Comparison of ENCODE assay signal across 11 cellular contexts in genomic region chr3:23161896-23162570, GRCh38. TPM values are rescaled to one million over a fixed set of nuclear protein-coding genes. Genes with fewer than 3 reads are reported as not detected.
DNase-seq lines count a peak whose midpoint lies in the region; ATAC-seq, FAIRE-seq and TF ChIP-seq lines count a peak whose summit lies in the region.
"Had no signal": no experiment of that assay in that cellular context is flagged by ENCODE, and none has a peak within 500 bp of the region (broad histone marks: within the 10 kb centered on the region; RNA-seq: fewer than 3 reads in every experiment).

No MANE protein-coding gene starts in this region.

- H3K27me3 Mint-ChIP-seq in CD4-positive, alpha-beta memory T cell, result no peaks in the 10 kb centered on the region

- no peak for TF ChIP-seq RAD21 in K562 (CRISPR knock-in tag; conservative IDR thresholded peaks at IDR 0.05 in 1 of 2, IDR thresholded peaks at IDR 0.05 in 1 of 2)

- no peaks in the 10 kb centered on the region for H3K4me1 Mint-ChIP-seq in CD4-positive, alpha-beta memory T cell

- H3K4me1 ChIP-seq in K562 (replicated peaks in 1 of 2; ENCODE audit: control insufficient read depth in 2 of 2, insufficient read depth in 2 of 2, low read length in 2 of 2), result no peaks in the 10 kb centered on the region
- no peaks in the 10 kb centered on the region for H3K4me1 ChIP-seq in CD4-positive, alpha-beta memory T cell (ENCODE audit: insufficient read depth, low read length)

- no peak overlapping the region for H3K4me2 ChIP-seq in K562 (ENCODE audit: insufficient read depth, low read length)

- TF ChIP-seq CTCF in GM12864 (IDR thresholded peaks at IDR 0.05; ENCODE audit: low read depth, low read length, missing control alignments), result no peak
- no peak for TF ChIP-seq CTCF in K562 (IDR thresholded peaks at IDR 0.05 in 2 of 3, conservative IDR thresholded peaks at IDR 0.05 in 1 of 3; ENCODE audit: insufficient read depth in 2 of 3, low read depth in 1 of 3, low read length in 3 of 3)

- no peak for FAIRE-seq in K562 (lab: Jason Lieb, UNC)
- FAIRE-seq: TTC549 had no signal

- CTCF ChIA-PET in K562 (lab: Yijun Ruan, JAX; ENCODE audit: low intra/inter-chr PET ratio), result no interaction called here
- CTCF ChIA-PET in CD4-positive, alpha-beta memory T cell (lab: Charles Lee; ENCODE audit: partially characterized antibody), result no interaction called here

- BruUV-seq in K562 (replicated peaks; lab: Mats Ljungman, UMichigan), result no TSS peak

- no peak overlapping the region for H3K9ac ChIP-seq in K562 (ENCODE audit: insufficient read depth in 1 of 2, low read depth in 2 of 2, low read length in 2 of 2)

- no peak for TF ChIP-seq EP300 in K562 (IDR thresholded peaks at IDR 0.05; ENCODE audit: low read length)

- peak; percentile 57 for DNase-seq in GM12864 (ENCODE audit: low read depth)
- DNase-seq in K562 (ENCODE audit: extremely low read depth in 1 of 4, low spot score in 3 of 4), result no peak
- DNase-seq in NCI-H2029 (lab: John Stamatoyannopoulos, UW), result no peak
- no peak for DNase-seq in UCSD-AML1 (lab: John Stamatoyannopoulos, UW; ENCODE audit: unreplicated experiment)
- no peak for DNase-seq in NCI-H1417 treated with DMSO at 0.1 percent for 48 hours (lab: John Stamatoyannopoulos, UW)
- DNase-seq in CD4-positive, alpha-beta memory T cell, result no peak
- DNase-seq: NCI-H1092 treated with DMSO at 0.1 percent for 48 hours had no signal

- no peak overlapping the region for H2AFZ ChIP-seq in K562 (ENCODE audit: low read depth, low read length)

- in situ Hi-C loops in K562 (cut with MboI), result no loop called here

- no peak overlapping the region for H3K27ac ChIP-seq in K562 (ENCODE audit: extremely low read depth, low read depth, low read length)
- no peak overlapping the region for H3K27ac ChIP-seq in CD4-positive, alpha-beta memory T cell (ENCODE audit: low read depth, low read length)
- H3K27ac ChIP-seq: cardiac muscle cell had no signal

- no peaks in the 10 kb centered on the region for H3K27me3 ChIP-seq in K562 (ENCODE audit: control insufficient read depth in 2 of 2, insufficient read depth in 2 of 2, low read length in 2 of 2)
- H3K27me3 ChIP-seq in CD4-positive, alpha-beta memory T cell (ENCODE audit: insufficient read depth, low read length), result no peaks in the 10 kb centered on the region
- H3K27me3 ChIP-seq: cardiac muscle cell had no signal

- no peaks in the 10 kb centered on the region for H3K36me3 Mint-ChIP-seq in CD4-positive, alpha-beta memory T cell

- no peaks in the 10 kb centered on the region for H4K20me1 ChIP-seq in K562 (replicated peaks; ENCODE audit: control insufficient read depth, insufficient read depth, low read length)

- TF ChIP-seq POLR2A in K562 (conservative IDR thresholded peaks at IDR 0.05), result no peak

- no peaks in the 10 kb centered on the region for H3K9me3 ChIP-seq in K562 (replicated peaks; ENCODE audit: control insufficient read depth, insufficient read depth, low read depth, low read length)
- no peaks in the 10 kb centered on the region for H3K9me3 ChIP-seq in CD4-positive, alpha-beta memory T cell (ENCODE audit: control insufficient read depth in 1 of 2, low read length in 2 of 2)

- no peaks in the 10 kb centered on the region for H3K9me1 ChIP-seq in K562 (ENCODE audit: control insufficient read depth, insufficient read depth, low read length)

- no peaks in the 10 kb centered on the region for H3K36me3 ChIP-seq in K562 (ENCODE audit: control insufficient read depth, insufficient read depth, low read length)
- no peaks in the 10 kb centered on the region for H3K36me3 ChIP-seq in CD4-positive, alpha-beta memory T cell (ENCODE audit: insufficient read depth, low read length)
- H3K36me3 ChIP-seq: cardiac muscle cell had no signal

- ATAC-seq in GM21360 (IDR thresholded peaks at IDR 0.05; ENCODE audit: unreplicated experiment) (peak; percentile 69), HG03103 (IDR thresholded peaks at IDR 0.05; ENCODE audit: low read depth, unreplicated experiment) (peak; percentile 57), K562 (no peak)

- intact Hi-C loops in K562 (cut with micrococcal nuclease), result no loop called here
- intact Hi-C loops in CD4-positive, alpha-beta memory T cell (cut with micrococcal nuclease), result no loop called here

- POLR2A ChIA-PET in K562 (lab: Yijun Ruan, JAX), result no interaction called here
- POLR2A ChIA-PET in CD4-positive, alpha-beta memory T cell (lab: Charles Lee; ENCODE audit: partially characterized antibody), result no interaction called here

- no peaks in the 10 kb centered on the region for H3K79me2 ChIP-seq in K562 (ENCODE audit: control insufficient read depth, insufficient read depth, low read length)

- H3K4me3 ChIP-seq in GM12864 (ENCODE audit: low read depth, low read length), result peak overlapping the region; percentile 36; the same call in 1 of the 2 replicates
- no peak overlapping the region for H3K4me3 ChIP-seq in K562
- no peak overlapping the region for H3K4me3 ChIP-seq in CD4-positive, alpha-beta memory T cell (ENCODE audit: low read length in 2 of 2)
- H3K4me3 ChIP-seq: cardiac muscle cell had no signal

- 2% methylated on average over 10 of the region's 10 CpGs for WGBS in K562 (ENCODE audit: insufficient coverage, low coverage, missing lambda C conversion rate)

- H3K4me3 Mint-ChIP-seq in CD4-positive, alpha-beta memory T cell, result no peak overlapping the region

- H3K9me3 Mint-ChIP-seq in CD4-positive, alpha-beta memory T cell, result no peaks in the 10 kb centered on the region

- no peak overlapping the region for H3K27ac Mint-ChIP-seq in CD4-positive, alpha-beta memory T cell

TF ChIP-seq in K562, 482 proteins besides CTCF, POLR2A, EP300 and RAD21:
- peak; percentile 32; the same call in 1 of the 2 replicates for TF ChIP-seq ZNF316 (IDR thresholded peaks at IDR 0.05)
- TF ChIP-seq BRD9 (IDR thresholded peaks at IDR 0.05; ENCODE audit: low read depth, partially characterized antibody), result no peak
TF ChIP-seq in K562: peak in this region for 1.

RNA-seq across cellular contexts. Expression of gene UBE2E2, which starts 41.1 kb away (rescaled TPM):
- total RNA-seq in K562 (2011; cell fraction: chromatin; rRNA removed; ENCODE audit: low replicate concordance), result 5.2 and 15.3 TPM in 2 replicates
- total RNA-seq in K562 (2011; cell fraction: nucleolus; rRNA removed), result 3.0 and 4.5 TPM in 2 replicates
- total RNA-seq in K562 (2011; cell fraction: nucleoplasm; rRNA removed), result 3.9 and 9.6 TPM in 2 replicates
- total RNA-seq in K562 (2014; rRNA removed) (1.9 and 4.2 TPM in 2 replicates), K562 (2014; rRNA removed; fragmentation: Illumina TruSeq; extraction: Trizol) (2.6 and 5.4 TPM in 2 replicates), K562 (2015; rRNA removed; fragmentation: Illumina TruSeq; extraction: Trizol) (0.23 and 1.6 TPM in 2 replicates), K562 (2021) (2.3 and 3.6 TPM in 2 replicates)
- polyA plus RNA-seq in K562 (2011; rRNA removed) (1.4 and 5.1 TPM in 2 replicates), K562 (2014; fragmentation: Illumina TruSeq; extraction: Trizol) (1.5 and 2.1 TPM in 2 replicates), K562 (2014; fragmentation: Nextera tagmentation; extraction: Ambion mirVana) (under 1 TPM; 0.22 to 0.25 TPM), K562 (2014; rRNA removed) (1.9 and 2.1 TPM in 2 replicates)
- polyA plus RNA-seq in K562 (2011; cell fraction: cytosol; rRNA removed), result 1.4 and 4.8 TPM in 2 replicates
- polyA plus RNA-seq in K562 (2011; cell fraction: nucleus; rRNA removed), result 0.38 and 1.5 TPM in 2 replicates
- polyA plus RNA-seq in K562 (2012), result 1.1 TPM in 2 replicates
- 0.75 and 4.2 TPM in 2 replicates for polyA minus RNA-seq in K562 (2011; rRNA and poly(A)+ RNA removed)
- polyA minus RNA-seq in K562 (2011; cell fraction: cytosol; rRNA and poly(A)+ RNA removed), result 4.9 TPM in 1 of 2 replicates, not detected in the other
- polyA minus RNA-seq in K562 (2011; cell fraction: nucleus; rRNA and poly(A)+ RNA removed), result 2.2 and 2.6 TPM in 2 replicates
- total RNA-seq in CD4-positive, alpha-beta memory T cell, result 1 to 10 TPM; 2.9 to 4.7 TPM
- polyA plus RNA-seq in CD4-positive, alpha-beta memory T cell, result 1 to 10 TPM; 1.3 to 3.3 TPM
